In genomic region chr6:119978274-119978889, GRCh38 we compare ENCODE assay signal across 8 cellular contexts.
DNase-seq lines count a peak whose midpoint lies in the region; ATAC-seq, FAIRE-seq and TF ChIP-seq lines count a peak whose summit lies in the region.

No MANE protein-coding gene starts in this region.

- CTCF ChIA-PET in SK-N-SH (lab: Yijun Ruan, JAX), result interaction anchor here (0.8 to 2.3 kb wide), 9 partner anchors 9 to 833 kb away, joined by 3 to 7 read pairs (median 4); no protein-coding TSS in a partner anchor
- CTCF ChIA-PET in CD4-positive, alpha-beta T cell (lab: Charles Lee), result no interaction called here

- peak; percentile 58 for ATAC-seq in HG02678 (IDR thresholded peaks at IDR 0.05; ENCODE audit: unreplicated experiment)
- ATAC-seq in CD4-positive, alpha-beta T cell (ENCODE audit: poor library complexity), result no peak
- ATAC-seq in HG03469 (IDR thresholded peaks at IDR 0.05; ENCODE audit: unreplicated experiment), result no peak

- peak; percentile 87 for FAIRE-seq in islet of Langerhans (lab: Jason Lieb, UNC)

- H3K27ac Mint-ChIP-seq in CD4-positive, alpha-beta T cell, result no peak overlapping the region

- no peaks in the 10 kb centered on the region for H3K9me3 ChIP-seq in SK-N-SH
- no peaks in the 10 kb centered on the region for H3K9me3 ChIP-seq in CD4-positive, alpha-beta T cell (ENCODE audit: control insufficient read depth, low read length)

- POLR2A ChIA-PET in SK-N-SH (lab: Yijun Ruan, JAX), result no interaction called here
- POLR2A ChIA-PET in CD4-positive, alpha-beta T cell (lab: Charles Lee), result no interaction called here

- H3K9me2 ChIP-seq in SK-N-SH, result no peaks in the 10 kb centered on the region

- no peak overlapping the region for H2AFZ ChIP-seq in SK-N-SH (ENCODE audit: low read depth)

- peak; percentile 28; the same call in 1 of the 2 replicates for TF ChIP-seq CTCF in GM12875 (IDR thresholded peaks at IDR 0.05; ENCODE audit: borderline replicate concordance, insufficient read depth, low read depth, low read length)
- TF ChIP-seq CTCF in SK-N-SH (IDR thresholded peaks at IDR 0.05), result peak; percentile 76
- no peak for TF ChIP-seq CTCF in CD4-positive, alpha-beta T cell (IDR thresholded peaks at IDR 0.05)

- H3K4me2 ChIP-seq in SK-N-SH, result no peak overlapping the region

- no peak overlapping the region for H3K9ac ChIP-seq in SK-N-SH

- no peaks in the 10 kb centered on the region for H3K36me3 ChIP-seq in SK-N-SH (replicated peaks in 1 of 2; ENCODE audit: control insufficient read depth in 1 of 2, insufficient read depth in 2 of 2, low read length in 1 of 2)

- intact Hi-C loops in head of caudate nucleus (cut with DNase I), result no loop called here
- intact Hi-C loops in CD4-positive, alpha-beta T cell (cut with DNase I, micrococcal nuclease), result loop anchor here (5.0 to 10.0 kb wide), 2 partner anchors 641 to 644 kb away; no protein-coding TSS in a partner anchor

- TF ChIP-seq RAD21 in SK-N-SH (IDR thresholded peaks at IDR 0.05; ENCODE audit: low read length), result peak; percentile 51

- DNase-seq in SK-N-SH (peak; percentile 11), head of caudate nucleus (no peak)
- no peak for DNase-seq in activated naive CD4-positive, alpha-beta T cell treated with anti-CD3 and anti-CD28 coated beads, Interleukin-2, amount 50 U/mL, for 16 hours
- no peak for DNase-seq in CD4-positive, alpha-beta T cell

- H3K27me3 Mint-ChIP-seq in CD4-positive, alpha-beta T cell, result no peaks in the 10 kb centered on the region

- no peaks in the 10 kb centered on the region for H3F3A ChIP-seq in SK-N-SH (replicated peaks; ENCODE audit: insufficient read depth)

- H3K4me1 Mint-ChIP-seq in CD4-positive, alpha-beta T cell (ENCODE audit: low read depth), result no peaks in the 10 kb centered on the region

- WGBS in SK-N-SH (ENCODE audit: low lambda C conversion rate), result 28% methylated on average over 2 of the region's 2 CpGs

- no peaks in the 10 kb centered on the region for H3K9me3 Mint-ChIP-seq in CD4-positive, alpha-beta T cell

- H3K4me3 ChIP-seq in GM12875 (ENCODE audit: low read depth, low read length) (no peak overlapping the region), SK-N-SH (ENCODE audit: low read depth in 2 of 2, low read length in 1 of 2) (no peak overlapping the region)

- H4K20me1 ChIP-seq in SK-N-SH (ENCODE audit: insufficient read depth), result no peaks in the 10 kb centered on the region

- no peaks in the 10 kb centered on the region for H3K36me3 Mint-ChIP-seq in CD4-positive, alpha-beta T cell (ENCODE audit: low read depth)

- no peak for TF ChIP-seq EP300 in SK-N-SH (IDR thresholded peaks at IDR 0.05; ENCODE audit: borderline replicate concordance in 1 of 2, low read depth in 1 of 2, low read length in 1 of 2)

- H3K27ac ChIP-seq in SK-N-SH (ENCODE audit: low read depth in 2 of 2, low read length in 1 of 2), result no peak overlapping the region
- H3K27ac ChIP-seq in CD4-positive, alpha-beta T cell (ENCODE audit: low read depth, low read length), result no peak overlapping the region

- no peaks in the 10 kb centered on the region for H3K27me3 ChIP-seq in SK-N-SH (ENCODE audit: insufficient read depth)
- H3K27me3 ChIP-seq in CD4-positive, alpha-beta T cell (ENCODE audit: control insufficient read depth, insufficient read depth, low read length), result no peaks in the 10 kb centered on the region

- no peaks in the 10 kb centered on the region for H3K79me2 ChIP-seq in SK-N-SH (ENCODE audit: insufficient read depth)

- no peak overlapping the region for H3K4me3 Mint-ChIP-seq in CD4-positive, alpha-beta T cell

- H3K4me1 ChIP-seq in SK-N-SH (ENCODE audit: control insufficient read depth in 1 of 2, insufficient read depth in 2 of 2, low read depth in 1 of 2, low read length in 1 of 2), result no peaks in the 10 kb centered on the region

TF ChIP-seq in SK-N-SH, 30 proteins besides CTCF, POLR2A, EP300 and RAD21:
- TF ChIP-seq SMC3 (IDR thresholded peaks at IDR 0.05; ENCODE audit: low read depth, low read length) (peak; percentile 62), NFIC (IDR thresholded peaks at IDR 0.05; ENCODE audit: borderline replicate concordance) (no peak), RXRA (IDR thresholded peaks at IDR 0.05; ENCODE audit: borderline replicate concordance, low read depth) (no peak)
